In genomic region chr1:228410015-228410414, GRCh38 we compare ENCODE assay signal across 19 cellular contexts.
A peak's percentile ranks its signal among the peaks of the same experiment; 100 is the strongest.
DNase-seq lines count a peak whose midpoint lies in the region; ATAC-seq and TF ChIP-seq lines count a peak whose summit lies in the region.
"Had no signal": no experiment of that assay in that cellular context is flagged by ENCODE, and none has a peak within 500 bp of the region (broad histone marks: within the 10 kb centered on the region; RNA-seq: fewer than 3 reads in every experiment).

No MANE protein-coding gene starts in this region.

- no peaks in the 10 kb centered on the region for H3K36me3 ChIP-seq in Loucy (ENCODE audit: insufficient read depth, low read length)
- H3K36me3 ChIP-seq: ascending aorta had no signal

- H3K27me3 ChIP-seq in Loucy (ENCODE audit: insufficient read depth, low read length, poor library complexity, severe bottlenecking), result no peaks in the 10 kb centered on the region
- H3K27me3 ChIP-seq: ascending aorta, dorsolateral prefrontal cortex had no signal

- peaks cover 25% of the 10 kb centered on the region for H3K4me1 ChIP-seq in Loucy (ENCODE audit: insufficient read depth, low read length, poor library complexity, severe bottlenecking)

- peaks cover 14% of the 10 kb centered on the region for H4K20me1 ChIP-seq in Loucy (ENCODE audit: insufficient read depth, low read length, poor library complexity, severe bottlenecking)

- peaks cover 20% of the 10 kb centered on the region for H3K36me3 Mint-ChIP-seq in central memory CD8-positive, alpha-beta T cell (ENCODE audit: insufficient read depth)
- peaks cover 7% of the 10 kb centered on the region for H3K36me3 Mint-ChIP-seq in nephron progenitor cell (ENCODE audit: low read depth)
- peaks cover 20% of the 10 kb centered on the region for H3K36me3 Mint-ChIP-seq in effector memory CD8-positive, alpha-beta T cell (ENCODE audit: insufficient read depth)

- DNase-seq in GM04504 (ENCODE audit: low read depth) (peak; percentile 9), nephron progenitor cell (no peak), NCI-H82 (lab: John Stamatoyannopoulos, UW) (no peak)
- DNase-seq in central memory CD8-positive, alpha-beta T cell (ENCODE audit: low spot score in 2 of 2), result no peak
- DNase-seq in effector memory CD8-positive, alpha-beta T cell, result no peak
- DNase-seq in activated CD8-positive, alpha-beta memory T cell treated with anti-CD3 and anti-CD28 coated beads for 24 hours, result no peak
- DNase-seq: DMS153, immature natural killer cell, NCI-H1105 treated with DMSO at 0.1 percent for 48 hours, NCI-H345, nucleus accumbens had no signal

- no peaks in the 10 kb centered on the region for H3K9me2 ChIP-seq in Loucy (replicated peaks; ENCODE audit: low read depth, low read length)

- no peak overlapping the region for H3K4me3 ChIP-seq in Loucy (ENCODE audit: low read length, poor library complexity, severe bottlenecking)
- H3K4me3 ChIP-seq: ascending aorta; BLaER1 treated with 17β-estradiol and CSF1 and Interleukin-3, amounts not matched to agents 10 nM and 100 nM; dorsolateral prefrontal cortex; gastroesophageal sphincter had no signal

- H3K4me3 Mint-ChIP-seq in central memory CD8-positive, alpha-beta T cell, result no peak overlapping the region
- peak overlapping the region; percentile 44 for H3K4me3 Mint-ChIP-seq in nephron progenitor cell
- H3K4me3 Mint-ChIP-seq in effector memory CD8-positive, alpha-beta T cell, result no peak overlapping the region
- H3K4me3 Mint-ChIP-seq: activated T-helper 1 cell treated with anti-CD3 and anti-CD28 coated beads, Interleukin-12 subunit alpha, Interleukin-12 subunit beta, Interleukin-2, Interleukin-4 antibody, amounts not matched to agents 30 ng/mL and 10 ng/mL and 1 ng/mL, durations not matched to agents 14 hours and 24 hours and 36 hours; stimulated activated naive CD8-positive, alpha-beta T cell treated with anti-CD3 and anti-CD28 coated beads, Interleukin-15, Interleukin-2, amounts not matched to agents 100 ng/mL and 50 ng/mL, for 24 hours had no signal

- H3K9ac ChIP-seq in Loucy (ENCODE audit: low read depth, low read length, poor library complexity, severe bottlenecking), result no peak overlapping the region
- H3K9ac ChIP-seq: BLaER1 treated with 17β-estradiol and CSF1 and Interleukin-3, amounts not matched to agents 10 nM and 100 nM had no signal

- H3K4me2 ChIP-seq in Loucy (ENCODE audit: low read depth, low read length, poor library complexity, severe bottlenecking), result peak overlapping the region; percentile 25

- no peaks in the 10 kb centered on the region for H3K9me3 Mint-ChIP-seq in central memory CD8-positive, alpha-beta T cell
- H3K9me3 Mint-ChIP-seq in nephron progenitor cell, result no peaks in the 10 kb centered on the region
- H3K9me3 Mint-ChIP-seq in effector memory CD8-positive, alpha-beta T cell, result no peaks in the 10 kb centered on the region
- H3K9me3 Mint-ChIP-seq: activated T-helper 1 cell treated with anti-CD3 and anti-CD28 coated beads, Interleukin-12 subunit alpha, Interleukin-12 subunit beta, Interleukin-2, Interleukin-4 antibody, amounts not matched to agents 30 ng/mL and 10 ng/mL and 1 ng/mL, durations not matched to agents 14 hours and 24 hours and 36 hours; immature natural killer cell; stimulated activated naive CD8-positive, alpha-beta T cell treated with anti-CD3 and anti-CD28 coated beads, Interleukin-15, Interleukin-2, amounts not matched to agents 100 ng/mL and 50 ng/mL, for 24 hours had no signal

- peaks cover 48% of the 10 kb centered on the region for H3K4me1 Mint-ChIP-seq in central memory CD8-positive, alpha-beta T cell
- peaks cover 56% of the 10 kb centered on the region for H3K4me1 Mint-ChIP-seq in nephron progenitor cell
- H3K4me1 Mint-ChIP-seq in effector memory CD8-positive, alpha-beta T cell (ENCODE audit: low read depth in 2 of 2), result peaks cover 15 to 17% of the 10 kb centered on the region in 2 donors

- ATAC-seq in central memory CD8-positive, alpha-beta T cell (replicated peaks; ENCODE audit: extremely low read depth, poor library complexity, severe bottlenecking), result no peak
- no peak for ATAC-seq in effector memory CD8-positive, alpha-beta T cell (replicated peaks)
- ATAC-seq in GM21717 (IDR thresholded peaks at IDR 0.05; ENCODE audit: unreplicated experiment), result no peak
- ATAC-seq: gastroesophageal sphincter had no signal

- H3K9me3 ChIP-seq in Loucy (ENCODE audit: insufficient read depth, low read depth, low read length), result no peaks in the 10 kb centered on the region
- H3K9me3 ChIP-seq: ascending aorta; BLaER1 treated with 17β-estradiol and CSF1 and Interleukin-3, amounts not matched to agents 10 nM and 100 nM; gastroesophageal sphincter had no signal

- TF ChIP-seq CTCF in Loucy (conservative IDR thresholded peaks at IDR 0.05; ENCODE audit: low read length) (no peak), nephron progenitor cell (IDR thresholded peaks at IDR 0.05) (no peak)

- H2AFZ ChIP-seq in Loucy (ENCODE audit: low read length), result no peak overlapping the region

- no peaks in the 10 kb centered on the region for H3K27me3 Mint-ChIP-seq in central memory CD8-positive, alpha-beta T cell
- peaks cover 6% of the 10 kb centered on the region for H3K27me3 Mint-ChIP-seq in nephron progenitor cell (ENCODE audit: low read depth, poor library complexity)
- H3K27me3 Mint-ChIP-seq in effector memory CD8-positive, alpha-beta T cell, result peaks cover 0 to 1% of the 10 kb centered on the region in 2 donors
- H3K27me3 Mint-ChIP-seq: stimulated activated naive CD8-positive, alpha-beta T cell treated with anti-CD3 and anti-CD28 coated beads, Interleukin-15, Interleukin-2, amounts not matched to agents 100 ng/mL and 50 ng/mL, for 24 hours had no signal

- H3K27ac Mint-ChIP-seq in central memory CD8-positive, alpha-beta T cell (ENCODE audit: low read depth), result peak overlapping the region; percentile 53
- H3K27ac Mint-ChIP-seq in nephron progenitor cell, result no peak overlapping the region
- H3K27ac Mint-ChIP-seq in effector memory CD8-positive, alpha-beta T cell, result no peak overlapping the region
- H3K27ac Mint-ChIP-seq: activated T-helper 1 cell treated with anti-CD3 and anti-CD28 coated beads, Interleukin-12 subunit alpha, Interleukin-12 subunit beta, Interleukin-2, Interleukin-4 antibody, amounts not matched to agents 30 ng/mL and 10 ng/mL and 1 ng/mL, durations not matched to agents 14 hours and 24 hours and 36 hours; stimulated activated naive CD8-positive, alpha-beta T cell treated with anti-CD3 and anti-CD28 coated beads, Interleukin-15, Interleukin-2, amounts not matched to agents 100 ng/mL and 50 ng/mL, for 24 hours had no signal

- no peaks in the 10 kb centered on the region for H3F3A ChIP-seq in Loucy (ENCODE audit: low read depth)

- H3K79me2 ChIP-seq in Loucy (ENCODE audit: insufficient read depth, low read length), result peaks cover 28% of the 10 kb centered on the region
